ENCODE assay signal across 8 cellular contexts in genomic region chr2:171434671-171434980, GRCh38. TPM values are rescaled to one million over a fixed set of nuclear protein-coding genes. Genes with fewer than 3 reads are reported as not detected.
DNase-seq lines count a peak whose midpoint lies in the region; ATAC-seq, FAIRE-seq and TF ChIP-seq lines count a peak whose summit lies in the region.

No MANE protein-coding gene starts in this region.

- no peak for TF ChIP-seq EP300 in neural cell (conservative IDR thresholded peaks at IDR 0.05; ENCODE audit: poor library complexity, severe bottlenecking)

- H3K36me3 ChIP-seq in OCI-LY7 (ENCODE audit: insufficient read depth, low read length), result peaks cover 64% of the 10 kb centered on the region
- H3K36me3 ChIP-seq in endocrine pancreas (ENCODE audit: control insufficient read depth, insufficient read depth, low read length), result no peaks in the 10 kb centered on the region
- H3K36me3 ChIP-seq in neural cell (ENCODE audit: insufficient read depth, low read length), result no peaks in the 10 kb centered on the region

- H3F3A ChIP-seq in neural cell (ENCODE audit: insufficient read depth, low read length, poor library complexity, severe bottlenecking), result no peaks in the 10 kb centered on the region

- H3K9me2 ChIP-seq in OCI-LY7 (ENCODE audit: insufficient read depth, low read length) (no peaks in the 10 kb centered on the region), neural cell (ENCODE audit: insufficient read depth, low read length) (no peaks in the 10 kb centered on the region)

- no peak for ATAC-seq in GM21619 (IDR thresholded peaks at IDR 0.05; ENCODE audit: unreplicated experiment)

- peaks cover 23% of the 10 kb centered on the region for H3K4me1 ChIP-seq in OCI-LY7 (ENCODE audit: insufficient read depth, low read length, poor library complexity, severe bottlenecking)
- H3K4me1 ChIP-seq in endocrine pancreas (ENCODE audit: control insufficient read depth, insufficient read depth, low read length), result no peaks in the 10 kb centered on the region

- CTCF ChIA-PET in OCI-LY7 (lab: Charles Lee; ENCODE audit: unreplicated experiment), result no interaction called here

- POLR2A ChIA-PET in OCI-LY7 (lab: Charles Lee), result interaction anchor here (0.6 to 1.1 kb wide), 2 partner anchors 240 to 506 kb away, joined by 3 read pairs; partner anchors contain the start of gene GORASP2

- H3K27ac ChIP-seq in OCI-LY7 (ENCODE audit: low read depth, low read length, poor library complexity, severe bottlenecking) (peak overlapping the region; percentile 93), neural cell (ENCODE audit: low read length) (peak overlapping the region; percentile 84)

- no peak for TF ChIP-seq CTCF in OCI-LY7 (conservative IDR thresholded peaks at IDR 0.05; ENCODE audit: low read length)
- no peak for TF ChIP-seq CTCF in neural cell (IDR thresholded peaks at IDR 0.05; ENCODE audit: poor library complexity, severe bottlenecking)

- TF ChIP-seq RAD21 in neural cell (conservative IDR thresholded peaks at IDR 0.05), result no peak

- DNase-seq in GM19239 (ENCODE audit: insufficient read length, low spot score) (no peak), OCI-LY7 (ENCODE audit: low spot score) (no peak), CD1c-positive myeloid dendritic cell (ENCODE audit: extremely low spot score) (no peak), DMS53 (lab: John Stamatoyannopoulos, UW) (no peak)
- no peak for DNase-seq in stimulated activated CD4-positive, alpha-beta T cell treated with anti-CD3 and anti-CD28 coated beads, Interleukin-2, amount 100 ng/mL, for 24 hours

- H2AFZ ChIP-seq in OCI-LY7 (ENCODE audit: low read length), result peak overlapping the region; percentile 75; the same call in 1 of the 2 replicates
- peak overlapping the region; percentile 93 for H2AFZ ChIP-seq in neural cell (ENCODE audit: low read depth, low read length)

- peak; percentile 87 for FAIRE-seq in GM19239 (lab: Jason Lieb, UNC)

- H3K4me3 ChIP-seq in OCI-LY7 (ENCODE audit: low read depth, low read length, poor library complexity, severe bottlenecking) (peak overlapping the region; percentile 88), endocrine pancreas (ENCODE audit: control insufficient read depth, insufficient read depth, low read length) (peak overlapping the region; percentile 89), neural cell (ENCODE audit: low read length) (peak overlapping the region; percentile 95)

- intact Hi-C loops in OCI-LY7 (cut with micrococcal nuclease; ENCODE audit: unreplicated experiment), result loop anchor here (1.0 to 10.0 kb wide), 4 partner anchors 110 to 1120 kb away; partner anchors contain the start of gene PDK1

- peaks cover 77% of the 10 kb centered on the region for H3K79me2 ChIP-seq in OCI-LY7 (ENCODE audit: insufficient read depth, low read depth, low read length)
- peaks cover 18% of the 10 kb centered on the region for H3K79me2 ChIP-seq in neural cell (replicated peaks; ENCODE audit: insufficient read depth, low read length)

- peak overlapping the region; percentile 70 for H3K4me2 ChIP-seq in OCI-LY7 (ENCODE audit: low read length)
- peak overlapping the region; percentile 97 for H3K4me2 ChIP-seq in neural cell (ENCODE audit: low read length)

- H4K20me1 ChIP-seq in OCI-LY7 (ENCODE audit: insufficient read depth, low read length) (no peaks in the 10 kb centered on the region), neural cell (ENCODE audit: insufficient read depth) (no peaks in the 10 kb centered on the region)

- H3K27me3 ChIP-seq in endocrine pancreas (ENCODE audit: control insufficient read depth, insufficient read depth, low read length), result no peaks in the 10 kb centered on the region
- no peaks in the 10 kb centered on the region for H3K27me3 ChIP-seq in neural cell (ENCODE audit: insufficient read depth, low read depth, low read length)

- H3K9me3 ChIP-seq in OCI-LY7 (ENCODE audit: low read length) (peaks cover 38% of the 10 kb centered on the region), endocrine pancreas (ENCODE audit: control insufficient read depth, low read length) (no peaks in the 10 kb centered on the region), neural cell (ENCODE audit: low read length) (no peaks in the 10 kb centered on the region)

- peak overlapping the region; percentile 83 for H3K9ac ChIP-seq in endocrine pancreas (ENCODE audit: control insufficient read depth, insufficient read depth, low read length)
- H3K9ac ChIP-seq in neural cell (ENCODE audit: low read length), result peak overlapping the region; percentile 84

- BruUV-seq in OCI-LY7 (replicated peaks; lab: Mats Ljungman, UMichigan), result no TSS peak

TF ChIP-seq in neural cell, 6 proteins besides CTCF, POLR2A, EP300 and RAD21:
- no peak for TF ChIP-seq SMC3 (conservative IDR thresholded peaks at IDR 0.05; ENCODE audit: poor library complexity)
- TF ChIP-seq MXI1 (conservative IDR thresholded peaks at IDR 0.05; ENCODE audit: poor library complexity, severe bottlenecking), result no peak
- TF ChIP-seq REST (IDR thresholded peaks at IDR 0.05; ENCODE audit: borderline replicate concordance), result no peak
- TF ChIP-seq TAF1 (IDR thresholded peaks at IDR 0.05; ENCODE audit: low read depth), result no peak
- no peak for TF ChIP-seq EZH2 (IDR thresholded peaks at IDR 0.05; ENCODE audit: borderline replicate concordance, insufficient read depth, low read length, poor library complexity, severe bottlenecking)
- TF ChIP-seq POLR2AphosphoS5 (IDR thresholded peaks at IDR 0.05), result no peak

RNA-seq across cellular contexts. Expression of gene DCAF17, which starts 0.6 kb away (rescaled TPM):
- 24.1 and 25.9 TPM in 2 replicates for total RNA-seq in OCI-LY7 (2014; rRNA removed; shearing (Covaris generic))
- total RNA-seq in OCI-LY7 (2022), result 39.8 and 40.9 TPM in 2 replicates
- 17.5 and 20.3 TPM in 2 replicates for polyA plus RNA-seq in neural cell
- polyA minus RNA-seq in neural cell, result 53.1 and 57.6 TPM in 2 replicates

RNA-seq across cellular contexts. Expression of gene METTL8, which starts 0.8 kb away (rescaled TPM):
- 6.9 and 11.8 TPM in 2 replicates for total RNA-seq in OCI-LY7 (2014; rRNA removed; shearing (Covaris generic))
- 28.3 and 33.0 TPM in 2 replicates for total RNA-seq in OCI-LY7 (2022)
- polyA plus RNA-seq in neural cell, result 5.3 and 13.7 TPM in 2 replicates
- polyA minus RNA-seq in neural cell, result 14.9 and 28.5 TPM in 2 replicates
